In the genomic region with DNA sequence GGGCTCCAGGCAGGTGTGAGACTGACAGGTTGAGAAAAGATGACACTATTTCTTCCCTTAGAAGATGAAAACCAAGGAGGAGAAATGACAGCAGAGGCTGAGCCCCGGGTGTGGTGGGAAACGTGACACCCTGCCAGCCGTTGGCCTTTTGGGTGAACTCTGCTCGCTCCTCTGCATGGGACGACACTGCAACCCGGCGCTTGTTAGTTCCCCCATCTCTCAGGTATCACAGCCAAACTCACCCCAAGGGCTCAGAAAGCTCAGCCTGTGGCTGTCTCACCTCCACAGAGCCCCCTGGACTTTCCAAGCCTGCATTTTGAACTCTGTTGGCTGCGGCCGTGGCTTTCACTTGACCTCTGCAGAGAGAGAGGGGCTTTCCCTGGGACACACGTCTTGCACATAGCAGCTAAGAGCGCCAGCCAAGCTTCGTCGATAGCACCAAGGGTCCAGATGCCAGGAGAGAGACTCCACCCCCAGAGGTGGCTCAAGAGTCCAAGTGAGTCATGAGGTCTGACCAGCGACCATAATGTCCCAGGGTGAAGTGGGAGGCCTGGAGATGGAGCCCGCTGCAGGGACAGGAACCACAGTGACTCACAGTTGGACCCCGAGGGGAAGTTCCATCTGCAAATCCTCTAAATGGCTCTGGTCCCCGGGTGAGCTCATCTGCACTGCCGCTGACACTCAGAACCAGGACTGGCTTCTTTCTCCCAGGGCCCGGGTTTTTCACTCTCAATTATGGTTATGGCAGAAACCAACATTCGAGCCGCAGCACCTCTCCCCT, we compare ENCODE assay signal across 8 cellular contexts.
DNase-seq lines count a peak whose midpoint lies in the region; ATAC-seq, FAIRE-seq and TF ChIP-seq lines count a peak whose summit lies in the region.

No MANE protein-coding gene starts in this region.

- peaks cover 7% of the 10 kb centered on the region for H3K36me3 Mint-ChIP-seq in endodermal cell (ENCODE audit: low read depth)

- TF ChIP-seq POLR2A in A549 (IDR thresholded peaks at IDR 0.05; ENCODE audit: low read length): no peak

- peak; percentile 23 for FAIRE-seq in A549 (lab: Jason Lieb, UNC)

- peaks cover 18% of the 10 kb centered on the region for H3K27me3 ChIP-seq in endodermal cell (ENCODE audit: control insufficient read depth, insufficient read depth, low read length, poor library complexity, severe bottlenecking)

- H3K4me3 ChIP-seq in A549 (peak overlapping the region; percentile 30), endodermal cell (ENCODE audit: low read length) (no peak overlapping the region)

- H3K27me3 Mint-ChIP-seq in endodermal cell (ENCODE audit: insufficient read depth): peaks cover 53% of the 10 kb centered on the region

- no peak overlapping the region for H3K27ac Mint-ChIP-seq in endodermal cell

- H3K4me3 Mint-ChIP-seq in endodermal cell: no peak overlapping the region

- H3K27ac ChIP-seq in A549 (peak overlapping the region; percentile 92 to 94), endodermal cell (ENCODE audit: low read depth, low read length) (no peak overlapping the region)

- 4% methylated on average over 19 of the region's 21 CpGs for WGBS in A549 (ENCODE audit: missing lambda C conversion rate)
- 78 to 89% methylated on average over 14 to 21 of the region's 21 CpGs for WGBS in endodermal cell (ENCODE audit: insufficient coverage in 1 of 2, insufficient read length in 1 of 2), 2 experiments

- peak; percentile 50 to 54; a peak in 2 of 5 replicates for TF ChIP-seq EP300 in A549 (IDR thresholded peaks at IDR 0.05)

- TF ChIP-seq CTCF in A549 (IDR thresholded peaks at IDR 0.05) (no peak), endodermal cell (conservative IDR thresholded peaks at IDR 0.05) (no peak)

- ATAC-seq in A549 (peak; percentile 69 to 75), GM18508 (IDR thresholded peaks at IDR 0.05; ENCODE audit: insufficient read depth, unreplicated experiment) (peak; percentile 39), HG02642 (IDR thresholded peaks at IDR 0.05; ENCODE audit: poor library complexity, unreplicated experiment) (peak; percentile 47)

- peak; percentile 41 to 53 for TF ChIP-seq RAD21 in A549 (conservative IDR thresholded peaks at IDR 0.05 in 1 of 2, IDR thresholded peaks at IDR 0.05 in 1 of 2)

- peaks cover 13% of the 10 kb centered on the region for H3K9me3 Mint-ChIP-seq in endodermal cell

- CTCF ChIA-PET in A549 (lab: Yijun Ruan, JAX): interaction anchor here (0.8 to 3.5 kb wide), 9 partner anchors 10 to 1305 kb away, joined by 3 to 13 read pairs (median 5); no protein-coding TSS in a partner anchor

- no peak overlapping the region for H3K9ac ChIP-seq in endodermal cell (ENCODE audit: extremely low read depth, low read length, poor library complexity, severe bottlenecking)

- DNase-seq in A549 (ENCODE audit: low read depth in 1 of 2, low spot score in 1 of 2) (peak; percentile 97), NCI-H2171 (lab: John Stamatoyannopoulos, UW) (peak; percentile 35), endodermal cell (peak; percentile 70), renal cortical epithelial cell (ENCODE audit: low read depth) (peak; percentile 98), cortex of kidney (lab: John Stamatoyannopoulos, UW) (no peak), NCI-H446 (lab: John Stamatoyannopoulos, UW) (no peak)

- H3K9me3 ChIP-seq in A549 (peaks cover 17% of the 10 kb centered on the region), endodermal cell (ENCODE audit: control insufficient read depth, low read length) (peaks cover 14% of the 10 kb centered on the region)

- peak overlapping the region; percentile 87 for H3K4me2 ChIP-seq in A549

- peaks cover 21% of the 10 kb centered on the region for H3K4me1 Mint-ChIP-seq in endodermal cell

- no peaks in the 10 kb centered on the region for H3K36me3 ChIP-seq in endodermal cell (ENCODE audit: control insufficient read depth, insufficient read depth, low read length)

- H3K4me1 ChIP-seq in A549: peaks cover 81% of the 10 kb centered on the region
- H3K4me1 ChIP-seq in endodermal cell (ENCODE audit: control insufficient read depth, insufficient read depth, low read length): no peaks in the 10 kb centered on the region

- POLR2A ChIA-PET in A549 (lab: Yijun Ruan, JAX): interaction anchor here (0.5 to 2.0 kb wide), 4 partner anchors 14 to 302 kb away, joined by 3 to 7 read pairs (median 4); a partner anchor contains a TSS

TF ChIP-seq in A549, 52 proteins besides CTCF, POLR2A, EP300 and RAD21 (continues in another document):
- TF ChIP-seq GATA3 (IDR thresholded peaks at IDR 0.05; ENCODE audit: borderline replicate concordance) (peak; percentile 66), NFE2L2 (conservative IDR thresholded peaks at IDR 0.05; ENCODE audit: low read length) (no peak), FOSB (CRISPR knock-in tag; IDR thresholded peaks at IDR 0.05) (peak; percentile 71), CHD2 (IDR thresholded peaks at IDR 0.05; ENCODE audit: low read length, partially characterized antibody) (no peak), POLR2AphosphoS2 (conservative IDR thresholded peaks at IDR 0.05; ENCODE audit: low read length) (no peak), ZSCAN20 (CRISPR knock-in tag; IDR thresholded peaks at IDR 0.05) (no peak), MAZ (IDR thresholded peaks at IDR 0.05; ENCODE audit: borderline replicate concordance, low read depth, low read length) (no peak), RCOR1 (IDR thresholded peaks at IDR 0.05; ENCODE audit: low read depth, low read length) (no peak), JUN (IDR thresholded peaks at IDR 0.05) (peak; percentile 72 to 79; a peak in 4 of 5 replicates), TP53 (CRISPR knock-in tag; IDR thresholded peaks at IDR 0.05) (no peak), CHD4 (IDR thresholded peaks at IDR 0.05; ENCODE audit: borderline replicate concordance) (no peak), NPAS2 (CRISPR knock-in tag; IDR thresholded peaks at IDR 0.05; ENCODE audit: borderline replicate concordance) (no peak), TFCP2L1 (CRISPR knock-in tag; IDR thresholded peaks at IDR 0.05) (no peak), KDM1A (IDR thresholded peaks at IDR 0.05; ENCODE audit: low read depth) (no peak), RARB (CRISPR knock-in tag; IDR thresholded peaks at IDR 0.05) (peak; percentile 93), HEYL (CRISPR knock-in tag; IDR thresholded peaks at IDR 0.05) (no peak), MYC (IDR thresholded peaks at IDR 0.05; ENCODE audit: borderline replicate concordance, low read length) (no peak), HDAC2 (IDR thresholded peaks at IDR 0.05) (no peak), RNF2 (IDR thresholded peaks at IDR 0.05; ENCODE audit: borderline replicate concordance, low read depth) (no peak), RFX5 (IDR thresholded peaks at IDR 0.05) (no peak), EHMT2 (IDR thresholded peaks at IDR 0.05; ENCODE audit: low read depth) (no peak), CBX8 (IDR thresholded peaks at IDR 0.05) (no peak), PHF8 (IDR thresholded peaks at IDR 0.05; ENCODE audit: borderline replicate concordance, low read depth) (no peak), HOXA7 (CRISPR knock-in tag; IDR thresholded peaks at IDR 0.05) (no peak), NR3C1 (IDR thresholded peaks at IDR 0.05) (no peak), HOXB5 (CRISPR knock-in tag; IDR thresholded peaks at IDR 0.05) (peak; percentile 25; the same call in 1 of the 2 replicates), ZNF302 (CRISPR knock-in tag; IDR thresholded peaks at IDR 0.05) (0 out of 2 replicates have a peak, but pooled peaks have one; percentile 62), ZC3H11A (IDR thresholded peaks at IDR 0.05) (no peak), ZFP36 (IDR thresholded peaks at IDR 0.05; ENCODE audit: borderline replicate concordance, partially characterized antibody) (no peak), JUNB (IDR thresholded peaks at IDR 0.05) (peak; percentile 79), FOSL2 (IDR thresholded peaks at IDR 0.05) (peak; percentile 78), FOSL2 (CRISPR knock-in tag; IDR thresholded peaks at IDR 0.05) (peak; percentile 96), SMC3 (IDR thresholded peaks at IDR 0.05) (peak; percentile 40; the same call in 2 of the 3 replicates), HOXB13 (CRISPR knock-in tag; IDR thresholded peaks at IDR 0.05; ENCODE audit: low read depth) (no peak; the same call in 1 of the 2 replicates)
- TF ChIP-seq, protein P1, sequence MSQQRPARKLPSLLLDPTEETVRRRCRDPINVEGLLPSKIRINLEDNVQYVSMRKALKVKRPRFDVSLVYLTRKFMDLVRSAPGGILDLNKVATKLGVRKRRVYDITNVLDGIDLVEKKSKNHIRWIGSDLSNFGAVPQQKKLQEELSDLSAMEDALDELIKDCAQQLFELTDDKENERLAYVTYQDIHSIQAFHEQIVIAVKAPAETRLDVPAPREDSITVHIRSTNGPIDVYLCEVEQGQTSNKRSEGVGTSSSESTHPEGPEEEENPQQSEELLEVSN (IDR thresholded peaks at IDR 0.05; ENCODE audit: borderline replicate concordance, low read depth): no peak; the same call in 1 of the 2 replicates
- TF ChIP-seq, protein P2, sequence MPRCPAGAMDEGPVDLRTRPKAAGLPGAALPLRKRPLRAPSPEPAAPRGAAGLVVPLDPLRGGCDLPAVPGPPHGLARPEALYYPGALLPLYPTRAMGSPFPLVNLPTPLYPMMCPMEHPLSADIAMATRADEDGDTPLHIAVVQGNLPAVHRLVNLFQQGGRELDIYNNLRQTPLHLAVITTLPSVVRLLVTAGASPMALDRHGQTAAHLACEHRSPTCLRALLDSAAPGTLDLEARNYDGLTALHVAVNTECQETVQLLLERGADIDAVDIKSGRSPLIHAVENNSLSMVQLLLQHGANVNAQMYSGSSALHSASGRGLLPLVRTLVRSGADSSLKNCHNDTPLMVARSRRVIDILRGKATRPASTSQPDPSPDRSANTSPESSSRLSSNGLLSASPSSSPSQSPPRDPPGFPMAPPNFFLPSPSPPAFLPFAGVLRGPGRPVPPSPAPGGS (IDR thresholded peaks at IDR 0.05): peak; percentile 46; the same call in 1 of the 3 replicates
- TF ChIP-seq, protein P3, sequence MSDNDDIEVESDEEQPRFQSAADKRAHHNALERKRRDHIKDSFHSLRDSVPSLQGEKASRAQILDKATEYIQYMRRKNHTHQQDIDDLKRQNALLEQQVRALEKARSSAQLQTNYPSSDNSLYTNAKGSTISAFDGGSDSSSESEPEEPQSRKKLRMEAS (IDR thresholded peaks at IDR 0.05): peak; percentile 82
- TF ChIP-seq, protein P4, sequence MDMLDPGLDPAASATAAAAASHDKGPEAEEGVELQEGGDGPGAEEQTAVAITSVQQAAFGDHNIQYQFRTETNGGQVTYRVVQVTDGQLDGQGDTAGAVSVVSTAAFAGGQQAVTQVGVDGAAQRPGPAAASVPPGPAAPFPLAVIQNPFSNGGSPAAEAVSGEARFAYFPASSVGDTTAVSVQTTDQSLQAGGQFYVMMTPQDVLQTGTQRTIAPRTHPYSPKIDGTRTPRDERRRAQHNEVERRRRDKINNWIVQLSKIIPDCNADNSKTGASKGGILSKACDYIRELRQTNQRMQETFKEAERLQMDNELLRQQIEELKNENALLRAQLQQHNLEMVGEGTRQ (IDR thresholded peaks at IDR 0.05): no peak

Comparison
In these comparisons a context has a peak if more than half of its experiments do, and no peak if none do; other contexts are left out.
1. DNase-seq: peak in A549 (2 of 2), NCI-H2171 (single experiment), endodermal cell (single experiment) and renal cortical epithelial cell (single experiment); none in cortex of kidney (single experiment) and NCI-H446 (0 of 2).
2. Peak in every context shown above with its lines, with median percentiles within 50 percentile points of each other: ATAC-seq.